11 cellular contexts compared by ENCODE assay signal in the genomic region with DNA sequence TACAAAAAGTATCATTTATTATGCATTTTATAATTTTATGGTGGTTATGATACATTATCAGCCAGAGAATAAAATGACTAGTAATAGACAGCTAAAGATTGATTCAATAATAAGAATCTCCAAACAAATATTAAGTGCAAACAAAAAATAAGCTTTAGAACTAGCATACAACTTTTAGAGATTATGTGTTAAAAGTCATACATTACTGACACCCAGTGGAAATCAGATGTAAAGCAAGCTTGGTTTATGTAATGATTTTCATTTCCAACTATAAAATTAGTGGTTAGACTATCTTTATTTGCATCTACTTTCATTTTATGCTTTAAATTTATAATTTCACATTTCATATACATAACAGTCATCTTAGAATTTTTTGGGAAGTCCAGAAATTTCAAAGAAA. TPM values are rescaled to one million over a fixed set of nuclear protein-coding genes. Genes with fewer than 3 reads are reported as not detected.
A peak's percentile ranks its signal among the peaks of the same experiment; 100 is the strongest.
DNase-seq lines count a peak whose midpoint lies in the region; ATAC-seq, FAIRE-seq and TF ChIP-seq lines count a peak whose summit lies in the region.
"Had no signal": no experiment of that assay in that cellular context is flagged by ENCODE, and none has a peak within 500 bp of the region (broad histone marks: within the 10 kb centered on the region; RNA-seq: fewer than 3 reads in every experiment).

No MANE protein-coding gene starts in this region.

- TF ChIP-seq EP300 in A549 (IDR thresholded peaks at IDR 0.05): no peak

- FAIRE-seq in A549 (lab: Jason Lieb, UNC): peak; percentile 70

- H3K27ac Mint-ChIP-seq in CD8-positive, alpha-beta T cell: no peak overlapping the region

- no peak; the same call in 2 of the 3 replicates for TF ChIP-seq CTCF in A549 (IDR thresholded peaks at IDR 0.05)
- TF ChIP-seq CTCF in GM13977 (IDR thresholded peaks at IDR 0.05; ENCODE audit: extremely low read depth, insufficient read depth, missing control alignments): peak; percentile 41
- TF ChIP-seq CTCF in foreskin fibroblast (IDR thresholded peaks at IDR 0.05; ENCODE audit: low read depth, low read length): peak; percentile 8
- TF ChIP-seq CTCF in CD8-positive, alpha-beta T cell (IDR thresholded peaks at IDR 0.05): no peak

- no peaks in the 10 kb centered on the region for H3K36me3 ChIP-seq in CD8-positive, alpha-beta T cell (ENCODE audit: insufficient read depth, low read length)

- no peak overlapping the region for H3K4me3 ChIP-seq in A549
- no peak overlapping the region for H3K4me3 ChIP-seq in foreskin fibroblast (ENCODE audit: low read depth in 1 of 2, low read length in 2 of 2)
- no peak overlapping the region for H3K4me3 ChIP-seq in CD8-positive, alpha-beta T cell (ENCODE audit: low read depth, low read length)

- in situ Hi-C loops in GM13977 (cut with MboI; ENCODE audit: low pct_unique_long_range_greater_than_20kb, low sequenced_read_pairs, unreplicated experiment): no loop called here

- POLR2A ChIA-PET in A549 (lab: Yijun Ruan, JAX): interaction anchor here (0.7 kb wide), 1 partner anchor 467 kb away, joined by 3 read pairs; no protein-coding TSS in a partner anchor
- POLR2A ChIA-PET in CD8-positive, alpha-beta T cell (lab: Charles Lee): no interaction called here

- H3K4me1 ChIP-seq in A549: no peaks in the 10 kb centered on the region
- H3K4me1 ChIP-seq in CD8-positive, alpha-beta T cell (ENCODE audit: insufficient read depth, low read length): no peaks in the 10 kb centered on the region

- TF ChIP-seq RAD21 in A549 (conservative IDR thresholded peaks at IDR 0.05 in 1 of 2, IDR thresholded peaks at IDR 0.05 in 1 of 2): peak; percentile 44 to 61

- H3K4me1 Mint-ChIP-seq in CD8-positive, alpha-beta T cell (ENCODE audit: low read depth): no peaks in the 10 kb centered on the region

- H3K27ac ChIP-seq in A549: no peak overlapping the region
- no peak overlapping the region for H3K27ac ChIP-seq in CD8-positive, alpha-beta T cell (ENCODE audit: low read depth, low read length)

- CTCF ChIA-PET in A549 (lab: Yijun Ruan, JAX): interaction anchor here (0.7 to 1.4 kb wide), 4 partner anchors 13 to 334 kb away, joined by 3 read pairs; no protein-coding TSS in a partner anchor
- CTCF ChIA-PET in CD8-positive, alpha-beta T cell (lab: Charles Lee): no interaction called here

- ATAC-seq in A549 (no peak), HG02981 (IDR thresholded peaks at IDR 0.05; ENCODE audit: unreplicated experiment) (no peak), HG02970 (IDR thresholded peaks at IDR 0.05; ENCODE audit: low FRiP score, unreplicated experiment) (no peak)
- no peak for ATAC-seq in CD8-positive, alpha-beta T cell

- DNase-seq in A549 (ENCODE audit: low read depth in 1 of 2, low spot score in 1 of 2): peak in 1 of 2 experiments; percentile 1
- peak; percentile 12 for DNase-seq in GM13977 (ENCODE audit: low spot score)
- peak; percentile 4 for DNase-seq in SW480 (ENCODE audit: low spot score)
- DNase-seq in foreskin fibroblast: peak in 1 of 2 donors; percentile 17
- DNase-seq in CD8-positive, alpha-beta T cell: no peak
- DNase-seq in NCI-H510A (lab: John Stamatoyannopoulos, UW): no peak
- DNase-seq: activated CD4-positive, alpha-beta T cell treated with anti-CD3 and anti-CD28 coated beads for 4 hours; NCI-H1092; stimulated activated naive CD4-positive, alpha-beta T cell had no signal

- no peaks in the 10 kb centered on the region for H3K27me3 Mint-ChIP-seq in CD8-positive, alpha-beta T cell (ENCODE audit: low read depth)

- no peak overlapping the region for H3K4me2 ChIP-seq in A549

- H3K9me3 Mint-ChIP-seq in CD8-positive, alpha-beta T cell: no peaks in the 10 kb centered on the region

- intact Hi-C loops in CD8-positive, alpha-beta T cell (cut with DNase I, micrococcal nuclease): no loop called here

- H3K27me3 ChIP-seq in CD8-positive, alpha-beta T cell (ENCODE audit: insufficient read depth, low read length): no peaks in the 10 kb centered on the region

- H3K36me3 Mint-ChIP-seq in CD8-positive, alpha-beta T cell: no peaks in the 10 kb centered on the region

- no peak for TF ChIP-seq POLR2A in A549 (IDR thresholded peaks at IDR 0.05; ENCODE audit: low read length)

- H3K9me3 ChIP-seq in A549: no peaks in the 10 kb centered on the region
- no peaks in the 10 kb centered on the region for H3K9me3 ChIP-seq in CD8-positive, alpha-beta T cell (ENCODE audit: low read length)

- no peak overlapping the region for H3K4me3 Mint-ChIP-seq in CD8-positive, alpha-beta T cell

TF ChIP-seq in A549, 52 proteins besides CTCF, POLR2A, EP300 and RAD21:
- TF ChIP-seq HOXB13 (CRISPR knock-in tag; IDR thresholded peaks at IDR 0.05; ENCODE audit: low read depth): no peak
- TF ChIP-seq SREBF2 (IDR thresholded peaks at IDR 0.05): no peak
- TF ChIP-seq RFX5 (IDR thresholded peaks at IDR 0.05): no peak
- TF ChIP-seq SMC3 (IDR thresholded peaks at IDR 0.05): peak; percentile 38; the same call in 2 of the 3 replicates
- TF ChIP-seq, protein P1, sequence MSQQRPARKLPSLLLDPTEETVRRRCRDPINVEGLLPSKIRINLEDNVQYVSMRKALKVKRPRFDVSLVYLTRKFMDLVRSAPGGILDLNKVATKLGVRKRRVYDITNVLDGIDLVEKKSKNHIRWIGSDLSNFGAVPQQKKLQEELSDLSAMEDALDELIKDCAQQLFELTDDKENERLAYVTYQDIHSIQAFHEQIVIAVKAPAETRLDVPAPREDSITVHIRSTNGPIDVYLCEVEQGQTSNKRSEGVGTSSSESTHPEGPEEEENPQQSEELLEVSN (IDR thresholded peaks at IDR 0.05; ENCODE audit: borderline replicate concordance, low read depth): no peak

RNA-seq across cellular contexts. Expression of a gene that starts 57.7 kb away (rescaled TPM):
- not detected in 2 replicates for polyA plus RNA-seq in A549 (2011; rRNA removed)
- polyA plus RNA-seq in A549 (2012; cell fraction: cytosol; rRNA removed): not detected in 2 replicates
- not detected in 2 replicates for polyA plus RNA-seq in A549 (2012; cell fraction: nucleus; rRNA removed)
- polyA plus RNA-seq in A549 (2017; fragmentation: RNase III; extraction: RNeasy Plus Mini Kit Qiagen cat#74134 plus additional on column Dnase treatment): not detected in 3 replicates
- not detected in 2 replicates for polyA minus RNA-seq in A549 (2011; rRNA and poly(A)+ RNA removed)
- not detected for total RNA-seq in CD8-positive, alpha-beta T cell

Comparison
In these comparisons a context has a peak if more than half of its experiments do, and no peak if none do; other contexts are left out.
1. DNase-seq: peak in GM13977 (single experiment) and SW480 (single experiment); none in CD8-positive, alpha-beta T cell (0 of 7) and NCI-H510A (single experiment).
2. CTCF ChIP-seq: peak in GM13977 (single experiment) and foreskin fibroblast (single experiment); none in A549 (single experiment) and CD8-positive, alpha-beta T cell (single experiment).